In the genomic region with DNA sequence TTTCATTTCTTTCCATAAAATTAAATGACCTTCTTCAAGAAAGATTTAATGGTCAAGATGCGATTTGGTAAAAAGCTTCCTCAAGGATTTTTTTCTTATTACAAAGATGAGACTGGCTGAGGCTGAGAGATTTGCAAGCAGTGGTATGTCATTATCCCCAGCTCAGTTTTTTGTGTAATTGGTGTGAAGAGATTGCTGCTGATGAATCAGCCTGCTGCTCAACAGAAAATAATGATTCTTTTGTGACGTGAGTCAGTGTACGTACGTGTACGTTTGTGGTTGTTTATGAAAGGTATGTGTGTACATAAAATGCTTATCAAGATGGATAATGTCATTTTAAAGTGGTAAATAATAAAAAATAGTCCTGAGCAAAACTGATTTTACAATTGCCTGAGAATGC, we compare ENCODE assay signal across 24 cellular contexts. TPM values are rescaled to one million over a fixed set of nuclear protein-coding genes. Genes with fewer than 3 reads are reported as not detected.
A peak's percentile ranks its signal among the peaks of the same experiment; 100 is the strongest.
DNase-seq lines count a peak whose midpoint lies in the region; ATAC-seq, FAIRE-seq and TF ChIP-seq lines count a peak whose summit lies in the region.
"Had no signal": no experiment of that assay in that cellular context is flagged by ENCODE, and none has a peak within 500 bp of the region (broad histone marks: within the 10 kb centered on the region; RNA-seq: fewer than 3 reads in every experiment).

No MANE protein-coding gene starts in this region.

- TF ChIP-seq CTCF in A673 (conservative IDR thresholded peaks at IDR 0.05; ENCODE audit: low read depth, low read length) (no peak), foreskin keratinocyte (conservative IDR thresholded peaks at IDR 0.05) (no peak), Caco-2 (IDR thresholded peaks at IDR 0.05; ENCODE audit: insufficient read depth in 1 of 2, low read depth in 1 of 2, low read length in 1 of 2, severe bottlenecking in 1 of 2, unreplicated experiment in 1 of 2) (no peak), H9 (conservative IDR thresholded peaks at IDR 0.05) (no peak)

- H3K27me3 ChIP-seq in A673 (replicated peaks; ENCODE audit: insufficient read depth, low read depth, low read length, poor library complexity) (no peaks in the 10 kb centered on the region), foreskin keratinocyte (no peaks in the 10 kb centered on the region), Caco-2 (replicated peaks; ENCODE audit: control insufficient read depth, insufficient read depth, low read length) (no peaks in the 10 kb centered on the region), H9 (ENCODE audit: insufficient read depth, low read length) (no peaks in the 10 kb centered on the region)
- H3K27me3 ChIP-seq: breast epithelium had no signal

- BruUV-seq in A673 (replicated peaks; lab: Mats Ljungman, UMichigan) = no TSS peak
- BruUV-seq in Caco-2 (replicated peaks; lab: Mats Ljungman, UMichigan) = no TSS peak

- H3K9ac ChIP-seq in H9 (ENCODE audit: extremely low read depth, insufficient read length, low read length) = no peak overlapping the region

- CTCF ChIA-PET in A673 (lab: Charles Lee) (no interaction called here), Caco-2 (lab: Charles Lee) (interaction anchor here (1.3 kb wide), 1 partner anchor 31 kb away, joined by 4 read pairs; a partner anchor contains a TSS)

- H3K4me3 ChIP-seq in A673 (ENCODE audit: low read depth, low read length, poor library complexity, severe bottlenecking) (no peak overlapping the region), Caco-2 (ENCODE audit: low read depth, low read length) (no peak overlapping the region)
- H3K4me3 ChIP-seq: breast epithelium, GM23338, K562 had no signal

- no peak overlapping the region for H3K4me2 ChIP-seq in H9 (ENCODE audit: insufficient read depth, insufficient read length, low read length)
- H3K4me2 ChIP-seq: GM23338 had no signal

- H3K9me3 ChIP-seq in A673 (ENCODE audit: low read depth, low read length, poor library complexity, severe bottlenecking) (no peaks in the 10 kb centered on the region), Caco-2 (no peaks in the 10 kb centered on the region), H9 (ENCODE audit: control insufficient read depth, low read depth, low read length) (no peaks in the 10 kb centered on the region)
- H3K9me3 ChIP-seq: breast epithelium had no signal

- H4K5ac ChIP-seq in H9 (ENCODE audit: insufficient read length, low read depth, low read length) = no peak overlapping the region

- intact Hi-C loops in A673 (cut with micrococcal nuclease; ENCODE audit: unreplicated experiment) (no loop called here), Caco-2 (cut with micrococcal nuclease; ENCODE audit: unreplicated experiment) (no loop called here)

- POLR2A ChIA-PET in A673 (lab: Charles Lee; ENCODE audit: low non-redundant PET) (no interaction called here), Caco-2 (lab: Charles Lee) (no interaction called here)

- peak; percentile 15 for DNase-seq in A673 (ENCODE audit: low spot score)
- no peak for DNase-seq in HTR-8/SVneo (ENCODE audit: insufficient read length, low spot score)
- peak; percentile 20 for DNase-seq in SW480 (ENCODE audit: low spot score)
- DNase-seq in foreskin keratinocyte = peak; percentile 42 to 59
- no peak for DNase-seq in Caco-2
- DNase-seq in DMS114 treated with DMSO at 0.1 percent for 48 hours (lab: John Stamatoyannopoulos, UW; ENCODE audit: unreplicated experiment) = no peak
- DNase-seq in H9 = no peak
- DNase-seq: activated CD4-positive, alpha-beta T cell treated with anti-CD3 and anti-CD28 coated beads for 48 hours; activated CD8-positive, alpha-beta memory T cell treated with anti-CD3 and anti-CD28 coated beads, Interleukin-2, amount 50 U/mL, for 48 hours; C1 segment of cervical spinal cord; kidney glomerular epithelial cell; MV-4-11; NCI-H1930; right cardiac atrium; Right ventricle myocardium superior; stimulated activated CD8-positive, alpha-beta memory T cell treated with anti-CD3 and anti-CD28 coated beads, Interleukin-4, amount 100 ng/mL, for 48 hours; T-cell had no signal

- no peak overlapping the region for H4K91ac ChIP-seq in H9 (ENCODE audit: insufficient read length, low read depth, low read length)

- no peak overlapping the region for H2BK12ac ChIP-seq in H9 (ENCODE audit: insufficient read length, low read depth, low read length)

- no peak overlapping the region for H2AFZ ChIP-seq in H9 (ENCODE audit: low read length)
- H2AFZ ChIP-seq: GM23338 had no signal

- no peaks in the 10 kb centered on the region for H3K79me2 ChIP-seq in H9 (ENCODE audit: insufficient read depth, low read length)

- H2BK120ac ChIP-seq in H9 (ENCODE audit: low read depth, low read length, poor library complexity, severe bottlenecking) = no peak overlapping the region

- no peaks in the 10 kb centered on the region for H3K4me1 Mint-ChIP-seq in Caco-2 (ENCODE audit: low read depth, unreplicated experiment)
- peaks cover 4 to 6% of the 10 kb centered on the region in 2 experiments for H3K4me1 Mint-ChIP-seq in H9
- H3K4me1 Mint-ChIP-seq: memory B cell had no signal

- H2BK15ac ChIP-seq in H9 (ENCODE audit: low read depth, low read length) = no peak overlapping the region

- H2AK5ac ChIP-seq in H9 (ENCODE audit: insufficient read length, low read length) = no peak overlapping the region

- peaks cover 26% of the 10 kb centered on the region for H3K36me3 Mint-ChIP-seq in Caco-2 (ENCODE audit: insufficient read depth, unreplicated experiment)
- H3K36me3 Mint-ChIP-seq in H9 (ENCODE audit: insufficient read depth in 1 of 3, low read depth in 3 of 3) = peaks cover 13 to 47% (median 27%) of the 10 kb centered on the region in 3 experiments; a peak in 6 of 7 replicates

- H3K27ac Mint-ChIP-seq in Caco-2 (ENCODE audit: unreplicated experiment) (no peak overlapping the region), H9 (no peak overlapping the region)
- H3K27ac Mint-ChIP-seq: GM23338, memory B cell, T-cell had no signal

- peak; percentile 90 for FAIRE-seq in HTR-8/SVneo (lab: Jason Lieb, UNC)
- FAIRE-seq: endometrium, GM19239, K562 had no signal

- no peak overlapping the region for H3K23ac ChIP-seq in H9 (ENCODE audit: insufficient read length, low read depth, low read length)

- H3K23me2 ChIP-seq in H9 (ENCODE audit: insufficient read length, low read depth, low read length, poor library complexity, severe bottlenecking) = no peaks in the 10 kb centered on the region

- no peaks in the 10 kb centered on the region for H3K36me3 ChIP-seq in A673 (ENCODE audit: insufficient read depth, low read length, poor library complexity, severe bottlenecking)
- H3K36me3 ChIP-seq in Caco-2 (ENCODE audit: control insufficient read depth, insufficient read depth, low read length) = peaks cover 1% of the 10 kb centered on the region; the same call in 1 of the 2 replicates
- H3K36me3 ChIP-seq: breast epithelium had no signal

- no peak overlapping the region for H3T11ph ChIP-seq in H9 (ENCODE audit: low read length)

- H3K9me3 Mint-ChIP-seq in Caco-2 (ENCODE audit: unreplicated experiment) (no peaks in the 10 kb centered on the region), H9 (no peaks in the 10 kb centered on the region)
- H3K9me3 Mint-ChIP-seq: GM23338, memory B cell, T-cell had no signal

- no peaks in the 10 kb centered on the region for H3K4me1 ChIP-seq in A673 (ENCODE audit: insufficient read depth, low read length, poor library complexity, severe bottlenecking)
- no peaks in the 10 kb centered on the region for H3K4me1 ChIP-seq in foreskin keratinocyte
- no peaks in the 10 kb centered on the region for H3K4me1 ChIP-seq in Caco-2
- no peaks in the 10 kb centered on the region; the same call in 1 of the 2 replicates for H3K4me1 ChIP-seq in H9 (ENCODE audit: insufficient read depth, low read length)
- H3K4me1 ChIP-seq: breast epithelium had no signal

- H3K27ac ChIP-seq in A673 (ENCODE audit: low read depth, low read length, poor library complexity, severe bottlenecking) = no peak overlapping the region
- H3K27ac ChIP-seq in foreskin keratinocyte = peak overlapping the region; percentile 22
- no peak overlapping the region for H3K27ac ChIP-seq in H9 (ENCODE audit: insufficient read length, low read depth, low read length)
- H3K27ac ChIP-seq: breast epithelium had no signal

- no peaks in the 10 kb centered on the region for H3K79me1 ChIP-seq in H9 (ENCODE audit: insufficient read depth, low read depth, low read length, poor library complexity, severe bottlenecking)

- H3K56ac ChIP-seq in H9 (ENCODE audit: insufficient read length, low read depth, low read length) = no peak overlapping the region

- no peak overlapping the region for H3K4me3 Mint-ChIP-seq in Caco-2 (ENCODE audit: unreplicated experiment)
- no peak overlapping the region for H3K4me3 Mint-ChIP-seq in H9
- H3K4me3 Mint-ChIP-seq: GM23338, memory B cell, T-cell had no signal

- no peak overlapping the region for H2BK5ac ChIP-seq in H9 (ENCODE audit: insufficient read length, low read length)

- no peak overlapping the region for H3K4ac ChIP-seq in H9 (ENCODE audit: low read depth, low read length)

- no peaks in the 10 kb centered on the region for H4K20me1 ChIP-seq in H9 (ENCODE audit: control insufficient read depth, insufficient read depth, insufficient read length)

- peak; percentile 70 for ATAC-seq in foreskin keratinocyte
- no peak for ATAC-seq in GM19328 (IDR thresholded peaks at IDR 0.05; ENCODE audit: unreplicated experiment)
- ATAC-seq: GM23338, K562, right cardiac atrium, T-cell had no signal

- 100% methylated on average over 3 of the region's 5 CpGs for WGBS in H9 (ENCODE audit: extremely low coverage, insufficient read length, low lambda C conversion rate)

- H3K18ac ChIP-seq in H9 (ENCODE audit: insufficient read length, low read depth, low read length) = no peak overlapping the region

- H4K8ac ChIP-seq in H9 (replicated peaks; ENCODE audit: insufficient read length, low read depth, low read length) = no peak overlapping the region

- H2BK20ac ChIP-seq in H9 (ENCODE audit: low read depth, low read length, poor library complexity, severe bottlenecking) = no peak overlapping the region

- H3K14ac ChIP-seq in H9 (ENCODE audit: insufficient read depth, low read length) = no peak overlapping the region

- H3K27me3 Mint-ChIP-seq in Caco-2 (ENCODE audit: insufficient read depth, unreplicated experiment) = no peaks in the 10 kb centered on the region
- H3K27me3 Mint-ChIP-seq in H9 (ENCODE audit: low read depth) = peaks cover 3% of the 10 kb centered on the region; the same call in 1 of the 2 replicates
- H3K27me3 Mint-ChIP-seq: memory B cell, T-cell had no signal

RNA-seq across cellular contexts. Expression of a gene that starts 9.9 kb away (rescaled TPM):
- total RNA-seq in A673 (2021) (15.8 and 19.9 TPM in 2 replicates), foreskin keratinocyte (10.7 and 11.8 TPM in 2 replicates), Caco-2 (2022) (32.9 and 41.9 TPM in 2 replicates), H9 (2021) (31.1 TPM in 2 replicates)
- 12.1 and 15.8 TPM in 2 replicates for polyA plus RNA-seq in foreskin keratinocyte

RNA-seq across cellular contexts. Expression of a gene that starts 31.6 kb away (rescaled TPM):
- total RNA-seq in A673 (2021) = 44.5 and 53.4 TPM in 2 replicates
- total RNA-seq in foreskin keratinocyte = 38.2 and 40.9 TPM in 2 replicates
- polyA plus RNA-seq in foreskin keratinocyte = 19.0 and 20.8 TPM in 2 replicates
- total RNA-seq in Caco-2 (2022) = 82.2 and 97.0 TPM in 2 replicates
- total RNA-seq in H9 (2021) = 81.4 and 87.8 TPM in 2 replicates

Comparison
In these comparisons a context has a peak if more than half of its experiments do, and no peak if none do; other contexts are left out.
1. DNase-seq: peak in A673 (single experiment), SW480 (single experiment) and foreskin keratinocyte (2 of 2); none in HTR-8/SVneo (single experiment), Caco-2 (0 of 2), DMS114 treated with DMSO at 0.1 percent for 48 hours (single experiment) and H9 (single experiment).